Comparison of ENCODE assay signal across 10 cellular contexts in genomic region chr3:195582947-195583346, GRCh38.
DNase-seq lines count a peak whose midpoint lies in the region.
"Had no signal": no experiment of that assay in that cellular context is flagged by ENCODE, and none has a peak within 500 bp of the region (broad histone marks: within the 10 kb centered on the region; RNA-seq: fewer than 3 reads in every experiment).

No MANE protein-coding gene starts in this region.

- H3K27ac ChIP-seq in angular gyrus (ENCODE audit: low read depth, low read length), result peak overlapping the region; percentile 95
- no peak overlapping the region for H3K27ac ChIP-seq in subcutaneous abdominal adipose tissue (ENCODE audit: low read depth, low read length)

- DNase-seq in DMS53 (lab: John Stamatoyannopoulos, UW) (peak; percentile 49), DMS53 treated with DMSO at 0.1 percent for 48 hours (lab: John Stamatoyannopoulos, UW; ENCODE audit: unreplicated experiment) (no peak), iPS DF 19.7 (ENCODE audit: low read depth, low spot score) (peak; percentile 38), GOT3 (lab: John Stamatoyannopoulos, UW) (no peak)
- DNase-seq in stimulated activated CD4-positive, alpha-beta T cell treated with anti-CD3 and anti-CD28 coated beads, Interleukin-4, amount 100 ng/mL, for 4 hours, result no peak
- no peak for DNase-seq in activated CD4-positive, alpha-beta T cell treated with anti-CD3 and anti-CD28 coated beads for 48 hours
- DNase-seq: activated CD4-positive, alpha-beta T cell treated with anti-CD3 and anti-CD28 coated beads, Interleukin-2, amount 10 ng/mL, durations not matched to agents 7 days and 5 days; NCI-H187 treated with DMSO at 0.1 percent for 48 hours had no signal

- peak overlapping the region; percentile 52 to 68 (median 58) for H3K4me3 ChIP-seq in subcutaneous abdominal adipose tissue (ENCODE audit: low read depth in 1 of 5, low read length in 5 of 5)

- no peak overlapping the region for H3K9ac ChIP-seq in subcutaneous abdominal adipose tissue (ENCODE audit: low read length in 5 of 5)

- peaks cover 0 to 13% (median 5%) of the 10 kb centered on the region in 5 donors for H3K36me3 ChIP-seq in subcutaneous abdominal adipose tissue (ENCODE audit: control insufficient read depth in 5 of 5, insufficient read depth in 5 of 5, low read length in 5 of 5)

- H3K27me3 ChIP-seq in subcutaneous abdominal adipose tissue (ENCODE audit: control insufficient read depth in 5 of 5, insufficient read depth in 4 of 5, low read length in 5 of 5), result peaks cover 0 to 12% (median 5%) of the 10 kb centered on the region in 5 donors

- peaks cover 0 to 45% (median 3%) of the 10 kb centered on the region in 5 donors for H3K4me1 ChIP-seq in subcutaneous abdominal adipose tissue (ENCODE audit: control insufficient read depth in 5 of 5, insufficient read depth in 5 of 5, low read length in 5 of 5)

- no peaks in the 10 kb centered on the region for H3K9me3 ChIP-seq in subcutaneous abdominal adipose tissue (ENCODE audit: control insufficient read depth in 5 of 5, low read length in 5 of 5)

Comparison
In these comparisons a context has a peak if more than half of its experiments do, and no peak if none do; other contexts are left out.
1. DNase-seq: peak in DMS53 (single experiment) and iPS DF 19.7 (single experiment); none in DMS53 treated with DMSO at 0.1 percent for 48 hours (single experiment), stimulated activated CD4-positive, alpha-beta T cell treated with anti-CD3 and anti-CD28 coated beads, Interleukin-4, amount 100 ng/mL, for 4 hours (0 of 2), GOT3 (single experiment) and activated CD4-positive, alpha-beta T cell treated with anti-CD3 and anti-CD28 coated beads for 48 hours (single experiment).